1 cellular context compared by ENCODE assay signal in the genomic region with DNA sequence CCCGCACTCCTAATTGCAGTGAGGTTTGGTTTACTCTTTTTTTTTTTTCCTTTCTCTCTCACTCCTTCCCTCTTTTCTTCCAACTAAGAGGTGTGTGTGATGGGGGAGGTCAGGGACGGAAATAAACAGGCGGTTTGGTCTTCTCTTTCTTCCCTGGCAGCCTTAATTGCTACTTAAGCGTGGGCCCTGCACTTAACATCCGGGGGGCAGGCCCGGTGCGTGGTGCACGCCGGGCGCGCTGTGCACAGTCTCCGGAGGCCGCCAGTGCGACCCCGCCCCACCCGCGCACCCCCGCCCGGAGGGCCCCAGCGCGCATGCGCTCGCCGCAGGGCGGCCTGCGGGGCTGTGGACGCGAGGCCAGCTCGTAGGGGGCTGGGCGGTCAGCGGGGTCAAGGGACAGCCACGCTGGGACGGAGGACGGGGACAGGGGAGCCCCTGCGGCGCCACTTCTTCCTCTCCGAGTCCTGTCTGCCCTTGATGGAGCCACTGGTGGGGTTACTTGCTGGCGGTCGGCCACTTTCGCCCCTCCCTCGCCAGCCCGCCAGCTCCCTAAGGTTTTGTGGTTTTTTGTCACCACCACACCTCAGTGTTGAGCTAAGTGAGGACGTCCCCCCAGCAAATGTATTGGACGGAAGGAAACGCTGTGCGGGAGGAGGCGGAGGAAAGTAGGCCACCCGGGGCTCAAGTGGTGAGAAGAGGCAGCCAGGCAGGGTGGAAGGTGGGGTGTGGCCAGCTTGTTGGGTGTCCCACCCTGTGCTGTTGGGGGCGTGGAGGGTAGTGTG.
TF ChIP-seq lines count a peak whose summit lies in the region.

No MANE protein-coding gene starts in this region.

TF ChIP-seq in GM12878, 131 proteins besides CTCF, POLR2A, EP300 and RAD21 (continued from another document):
- TF ChIP-seq, protein P1, sequence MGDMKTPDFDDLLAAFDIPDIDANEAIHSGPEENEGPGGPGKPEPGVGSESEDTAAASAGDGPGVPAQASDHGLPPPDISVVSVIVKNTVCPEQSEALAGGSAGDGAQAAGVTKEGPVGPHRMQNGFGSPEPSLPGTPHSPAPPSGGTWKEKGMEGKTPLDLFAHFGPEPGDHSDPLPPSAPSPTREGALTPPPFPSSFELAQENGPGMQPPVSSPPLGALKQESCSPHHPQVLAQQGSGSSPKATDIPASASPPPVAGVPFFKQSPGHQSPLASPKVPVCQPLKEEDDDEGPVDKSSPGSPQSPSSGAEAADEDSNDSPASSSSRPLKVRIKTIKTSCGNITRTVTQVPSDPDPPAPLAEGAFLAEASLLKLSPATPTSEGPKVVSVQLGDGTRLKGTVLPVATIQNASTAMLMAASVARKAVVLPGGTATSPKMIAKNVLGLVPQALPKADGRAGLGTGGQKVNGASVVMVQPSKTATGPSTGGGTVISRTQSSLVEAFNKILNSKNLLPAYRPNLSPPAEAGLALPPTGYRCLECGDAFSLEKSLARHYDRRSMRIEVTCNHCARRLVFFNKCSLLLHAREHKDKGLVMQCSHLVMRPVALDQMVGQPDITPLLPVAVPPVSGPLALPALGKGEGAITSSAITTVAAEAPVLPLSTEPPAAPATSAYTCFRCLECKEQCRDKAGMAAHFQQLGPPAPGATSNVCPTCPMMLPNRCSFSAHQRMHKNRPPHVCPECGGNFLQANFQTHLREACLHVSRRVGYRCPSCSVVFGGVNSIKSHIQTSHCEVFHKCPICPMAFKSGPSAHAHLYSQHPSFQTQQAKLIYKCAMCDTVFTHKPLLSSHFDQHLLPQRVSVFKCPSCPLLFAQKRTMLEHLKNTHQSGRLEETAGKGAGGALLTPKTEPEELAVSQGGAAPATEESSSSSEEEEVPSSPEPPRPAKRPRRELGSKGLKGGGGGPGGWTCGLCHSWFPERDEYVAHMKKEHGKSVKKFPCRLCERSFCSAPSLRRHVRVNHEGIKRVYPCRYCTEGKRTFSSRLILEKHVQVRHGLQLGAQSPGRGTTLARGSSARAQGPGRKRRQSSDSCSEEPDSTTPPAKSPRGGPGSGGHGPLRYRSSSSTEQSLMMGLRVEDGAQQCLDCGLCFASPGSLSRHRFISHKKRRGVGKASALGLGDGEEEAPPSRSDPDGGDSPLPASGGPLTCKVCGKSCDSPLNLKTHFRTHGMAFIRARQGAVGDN (IDR thresholded peaks at IDR 0.05): peak; percentile 55; the same call in 1 of the 2 replicates
- TF ChIP-seq POLR2AphosphoS5 (IDR thresholded peaks at IDR 0.05; ENCODE audit: low read length) (no peak; the same call in 1 of the 2 replicates), SMAD5 (IDR thresholded peaks at IDR 0.05; ENCODE audit: low read depth) (no peak), MTA2 (IDR thresholded peaks at IDR 0.05; ENCODE audit: low read depth) (peak; percentile 36; the same call in 1 of the 2 replicates)
- TF ChIP-seq, protein P2, sequence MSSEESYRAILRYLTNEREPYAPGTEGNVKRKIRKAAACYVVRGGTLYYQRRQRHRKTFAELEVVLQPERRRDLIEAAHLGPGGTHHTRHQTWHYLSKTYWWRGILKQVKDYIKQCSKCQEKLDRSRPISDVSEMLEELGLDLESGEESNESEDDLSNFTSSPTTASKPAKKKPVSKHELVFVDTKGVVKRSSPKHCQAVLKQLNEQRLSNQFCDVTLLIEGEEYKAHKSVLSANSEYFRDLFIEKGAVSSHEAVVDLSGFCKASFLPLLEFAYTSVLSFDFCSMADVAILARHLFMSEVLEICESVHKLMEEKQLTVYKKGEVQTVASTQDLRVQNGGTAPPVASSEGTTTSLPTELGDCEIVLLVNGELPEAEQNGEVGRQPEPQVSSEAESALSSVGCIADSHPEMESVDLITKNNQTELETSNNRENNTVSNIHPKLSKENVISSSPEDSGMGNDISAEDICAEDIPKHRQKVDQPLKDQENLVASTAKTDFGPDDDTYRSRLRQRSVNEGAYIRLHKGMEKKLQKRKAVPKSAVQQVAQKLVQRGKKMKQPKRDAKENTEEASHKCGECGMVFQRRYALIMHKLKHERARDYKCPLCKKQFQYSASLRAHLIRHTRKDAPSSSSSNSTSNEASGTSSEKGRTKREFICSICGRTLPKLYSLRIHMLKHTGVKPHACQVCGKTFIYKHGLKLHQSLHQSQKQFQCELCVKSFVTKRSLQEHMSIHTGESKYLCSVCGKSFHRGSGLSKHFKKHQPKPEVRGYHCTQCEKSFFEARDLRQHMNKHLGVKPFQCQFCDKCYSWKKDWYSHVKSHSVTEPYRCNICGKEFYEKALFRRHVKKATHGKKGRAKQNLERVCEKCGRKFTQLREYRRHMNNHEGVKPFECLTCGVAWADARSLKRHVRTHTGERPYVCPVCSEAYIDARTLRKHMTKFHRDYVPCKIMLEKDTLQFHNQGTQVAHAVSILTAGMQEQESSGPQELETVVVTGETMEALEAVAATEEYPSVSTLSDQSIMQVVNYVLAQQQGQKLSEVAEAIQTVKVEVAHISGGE (CRISPR knock-in tag; IDR thresholded peaks at IDR 0.05): no peak
TF ChIP-seq in GM12878: peak in this region for 16.
